In genomic region chr11:131622193-131622592, GRCh38 we compare ENCODE assay signal across 21 cellular contexts.
"Had no signal": no experiment of that assay in that cellular context is flagged by ENCODE, and none has a peak within 500 bp of the region (broad histone marks: within the 10 kb centered on the region; RNA-seq: fewer than 3 reads in every experiment).

No MANE protein-coding gene starts in this region.

- H3K4me1 ChIP-seq: colonic mucosa, esophagus muscularis mucosa, left lung, neural progenitor cell, parathyroid adenoma, prostate gland, sigmoid colon, suprapubic skin, transverse colon, upper lobe of right lung, uterus had no signal

- H3K27me3 ChIP-seq: colonic mucosa, esophagus muscularis mucosa, neural progenitor cell, sigmoid colon, suprapubic skin, transverse colon, upper lobe of right lung, uterus had no signal

- DNase-seq: colonic mucosa; effector memory CD4-positive, alpha-beta T cell; foreskin melanocyte; left lung; mesenchymal stem cell; mucosa of descending colon; naive B cell; right cardiac atrium; sigmoid colon; stimulated activated CD4-positive, alpha-beta T cell treated with anti-CD3 and anti-CD28 coated beads, Interleukin-4, amount 100 ng/mL, for 4 hours; stimulated activated naive CD8-positive, alpha-beta T cell treated with anti-CD3 and anti-CD28 coated beads, Interleukin-15, Interleukin-2, amounts not matched to agents 100 U/mL and 50 U/mL, for 24 hours; transverse colon; upper lobe of right lung; uterus had no signal

- H3K9ac ChIP-seq: neural progenitor cell, parathyroid adenoma had no signal

- H3K79me2 ChIP-seq: parathyroid adenoma had no signal

- H3K27ac ChIP-seq: colonic mucosa, esophagus muscularis mucosa, left lung, neural progenitor cell, parathyroid adenoma, prostate gland, sigmoid colon, suprapubic skin, transverse colon, upper lobe of right lung, uterus had no signal

- ATAC-seq: left lung; mucosa of descending colon; natural killer cell treated with Interleukin-12 subunit alpha and Interleukin-12 subunit beta and Interleukin-15 and Interleukin-18, amount 100 ng/mL, for 72 hours; right cardiac atrium; stimulated activated memory B cell treated with anti-CD40 and anti-IgM and Interleukin-4, amounts not matched to agents 10 μg/mL and 1 μg/mL and 100 μg/mL, for 72 hours; stimulated activated naive CD8-positive, alpha-beta T cell treated with anti-CD3 and anti-CD28 coated beads, Interleukin-15, Interleukin-2, amounts not matched to agents 100 U/mL and 50 U/mL, for 24 hours; upper lobe of right lung had no signal

- H3K4me3 ChIP-seq: colonic mucosa, esophagus muscularis mucosa, left lung, mucosa of descending colon, neural progenitor cell, prostate gland, sigmoid colon, suprapubic skin, transverse colon, upper lobe of right lung, uterus had no signal

- H3K36me3 ChIP-seq: colonic mucosa, esophagus muscularis mucosa, left lung, neural progenitor cell, prostate gland, sigmoid colon, suprapubic skin, transverse colon, upper lobe of right lung, uterus had no signal

- H3K9me3 ChIP-seq: colonic mucosa, esophagus muscularis mucosa, left lung, mucosa of descending colon, prostate gland, sigmoid colon, suprapubic skin, transverse colon, upper lobe of right lung, uterus had no signal

- H2AFZ ChIP-seq: neural progenitor cell, parathyroid adenoma had no signal

- H3K4me2 ChIP-seq: neural progenitor cell had no signal
